ENCODE assay signal across 19 cellular contexts in the genomic region with DNA sequence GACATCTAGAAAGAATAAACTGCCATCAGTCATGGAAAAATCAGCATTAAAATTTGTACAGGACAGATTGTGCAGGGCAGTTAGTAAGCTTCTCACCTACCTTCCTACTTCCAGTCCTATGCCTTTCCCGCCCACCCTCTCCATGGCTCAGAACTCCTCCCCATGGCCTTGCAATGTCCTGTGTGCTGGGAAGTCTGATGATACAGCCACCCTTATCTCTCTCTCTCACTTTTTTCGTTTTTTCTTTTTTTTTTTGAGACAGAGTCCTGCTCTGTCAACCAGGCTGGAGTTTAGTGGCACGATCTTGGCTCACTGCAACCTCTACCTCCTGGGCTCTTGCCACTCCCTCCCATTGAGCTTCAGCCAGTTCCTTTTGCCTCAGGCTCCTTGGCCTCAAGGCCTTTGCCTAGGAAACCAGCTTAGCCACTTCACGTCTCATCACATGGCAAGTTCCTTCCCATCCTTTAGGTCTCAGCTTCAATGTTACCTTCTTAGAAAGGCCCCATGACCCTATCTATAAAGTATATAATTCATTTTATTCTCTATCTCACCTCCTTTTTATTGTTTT.
"Had no signal": no experiment of that assay in that cellular context is flagged by ENCODE, and none has a peak within 500 bp of the region (broad histone marks: within the 10 kb centered on the region; RNA-seq: fewer than 3 reads in every experiment).

No MANE protein-coding gene starts in this region.

- DNase-seq: cortex of kidney; dorsolateral prefrontal cortex; effector CD8-positive, alpha-beta T cell; gastrocnemius medialis; glutamatergic neuron; islet precursor cell; natural killer cell; occipital lobe; pancreas; right cardiac atrium; small intestine; stimulated activated CD4-positive, alpha-beta T cell treated with anti-CD3 and anti-CD28 coated beads, Interleukin-12 subunit alpha, Interleukin-12 subunit beta, amount 100 ng/mL, for 4 hours; stimulated activated naive CD4-positive, alpha-beta T cell treated with Interleukin-2 at 50 U/mL for 16 hours; tibial artery; upper lobe of right lung had no signal

- H3K27me3 ChIP-seq: dorsolateral prefrontal cortex, gastrocnemius medialis, pancreas, tibial artery, upper lobe of right lung, vagina had no signal

- H3K36me3 ChIP-seq: gastrocnemius medialis, pancreas, tibial artery, upper lobe of right lung, vagina had no signal

- H3K4me3 ChIP-seq: dorsolateral prefrontal cortex, gastrocnemius medialis, pancreas, tibial artery, upper lobe of right lung, vagina had no signal

- ATAC-seq: esophagus mucosa, gastrocnemius medialis, left lobe of liver, right cardiac atrium, upper lobe of right lung had no signal

- FAIRE-seq: endometrium, pancreas, small intestine had no signal

- H3K27ac ChIP-seq: dorsolateral prefrontal cortex, gastrocnemius medialis, pancreas, tibial artery, upper lobe of right lung, vagina had no signal

- H3K9me3 ChIP-seq: gastrocnemius medialis, pancreas, tibial artery, upper lobe of right lung, vagina had no signal

- H3K4me1 ChIP-seq: gastrocnemius medialis, pancreas, tibial artery, upper lobe of right lung, vagina had no signal
